ENCODE assay signal across 25 cellular contexts in genomic region chr1:94999456-95000131, GRCh38.
"Had no signal": no experiment of that assay in that cellular context is flagged by ENCODE, and none has a peak within 500 bp of the region (broad histone marks: within the 10 kb centered on the region; RNA-seq: fewer than 3 reads in every experiment).

No MANE protein-coding gene starts in this region.

- H3K36me3 ChIP-seq: adrenal gland, Peyer's patch had no signal

- H3K4me3 Mint-ChIP-seq: activated CD8-positive, alpha-beta T cell treated with anti-CD3 and anti-CD28 coated beads for 36 hours; activated naive CD4-positive, alpha-beta T cell treated with anti-CD3 and anti-CD28 coated beads, Interleukin-2, amount 10 ng/mL, durations not matched to agents 7 days and 5 days; activated naive CD8-positive, alpha-beta T cell treated with anti-CD3 and anti-CD28 coated beads, Interleukin-2, amount 10 ng/mL, durations not matched to agents 7 days and 5 days; activated T-cell treated with anti-CD3 and anti-CD28 coated beads, Interleukin-2, amount 50 U/mL, for 72 hours; T-helper 1 cell treated with Interleukin-12 subunit alpha and Interleukin-12 subunit beta and Interleukin-4 antibody, amounts not matched to agents 30 μg/mL and 1 μg/mL, for 36 hours had no signal

- H3K9me3 Mint-ChIP-seq: activated CD8-positive, alpha-beta T cell treated with anti-CD3 and anti-CD28 coated beads for 36 hours; activated naive CD4-positive, alpha-beta T cell treated with anti-CD3 and anti-CD28 coated beads, Interleukin-2, amount 10 ng/mL, durations not matched to agents 7 days and 5 days; activated naive CD8-positive, alpha-beta T cell treated with anti-CD3 and anti-CD28 coated beads, Interleukin-2, amount 10 ng/mL, durations not matched to agents 7 days and 5 days; activated T-cell treated with anti-CD3 and anti-CD28 coated beads, Interleukin-2, amount 50 U/mL, for 72 hours; activated T-helper 2 cell treated with anti-CD3 and anti-CD28 coated beads, Interferon-gamma antibody, Interleukin-2, Interleukin-4, amounts not matched to agents 10 μg/mL and 5 μg/mL and 100 μg/mL, durations not matched to agents 14 hours and 24 hours and 36 hours; T-helper 1 cell treated with Interleukin-12 subunit alpha and Interleukin-12 subunit beta and Interleukin-4 antibody, amounts not matched to agents 30 μg/mL and 1 μg/mL, for 36 hours had no signal

- H3K27me3 Mint-ChIP-seq: activated CD8-positive, alpha-beta T cell treated with anti-CD3 and anti-CD28 coated beads for 36 hours; activated naive CD4-positive, alpha-beta T cell treated with anti-CD3 and anti-CD28 coated beads, Interleukin-2, amount 10 ng/mL, durations not matched to agents 7 days and 5 days had no signal

- H3K36me3 Mint-ChIP-seq: activated naive CD4-positive, alpha-beta T cell treated with anti-CD3 and anti-CD28 coated beads, Interleukin-2, amount 10 ng/mL, durations not matched to agents 7 days and 5 days; activated naive CD8-positive, alpha-beta T cell treated with anti-CD3 and anti-CD28 coated beads, Interleukin-2, amount 10 ng/mL, durations not matched to agents 7 days and 5 days had no signal

- H3K4me3 ChIP-seq: adrenal gland, body of pancreas, Peyer's patch had no signal

- H3K27ac ChIP-seq: adrenal gland, body of pancreas, Peyer's patch, RWPE1 had no signal

- ATAC-seq: activated CD4-positive, CD25-positive, alpha-beta regulatory T cell treated with anti-CD3 and anti-CD28 coated beads, Interleukin-2, amount 50 U/mL, for 24 hours; activated CD8-positive, alpha-beta T cell treated with anti-CD3 and anti-CD28 coated beads for 36 hours; activated T-cell treated with anti-CD3 and anti-CD28 coated beads, Interleukin-2, amount 50 U/mL, for 72 hours had no signal

- H3K9me3 ChIP-seq: adrenal gland, body of pancreas, Peyer's patch had no signal

- H3K27me3 ChIP-seq: adrenal gland, body of pancreas, Peyer's patch had no signal

- H3K4me1 Mint-ChIP-seq: activated naive CD4-positive, alpha-beta T cell treated with anti-CD3 and anti-CD28 coated beads, Interleukin-2, amount 10 ng/mL, durations not matched to agents 7 days and 5 days; activated naive CD8-positive, alpha-beta T cell treated with anti-CD3 and anti-CD28 coated beads, Interleukin-2, amount 10 ng/mL, durations not matched to agents 7 days and 5 days had no signal

- H3K27ac Mint-ChIP-seq: activated CD8-positive, alpha-beta T cell treated with anti-CD3 and anti-CD28 coated beads for 36 hours; activated naive CD4-positive, alpha-beta T cell treated with anti-CD3 and anti-CD28 coated beads, Interleukin-2, amount 10 ng/mL, durations not matched to agents 7 days and 5 days; activated naive CD8-positive, alpha-beta T cell treated with anti-CD3 and anti-CD28 coated beads, Interleukin-2, amount 10 ng/mL, durations not matched to agents 7 days and 5 days; activated T-cell treated with anti-CD3 and anti-CD28 coated beads, Interleukin-2, amount 50 U/mL, for 72 hours; activated T-helper 2 cell treated with anti-CD3 and anti-CD28 coated beads, Interferon-gamma antibody, Interleukin-2, Interleukin-4, amounts not matched to agents 10 μg/mL and 5 μg/mL and 100 μg/mL, durations not matched to agents 14 hours and 24 hours and 36 hours; T-helper 1 cell treated with Interleukin-12 subunit alpha and Interleukin-12 subunit beta and Interleukin-4 antibody, amounts not matched to agents 30 μg/mL and 1 μg/mL, for 36 hours had no signal

- DNase-seq: activated CD4-positive, alpha-beta T cell treated with anti-CD3 and anti-CD28 coated beads for 4 hours; activated CD8-positive, alpha-beta memory T cell treated with anti-CD3 and anti-CD28 coated beads, Interleukin-2, amount 50 U/mL, for 4 hours; activated CD8-positive, alpha-beta T cell treated with anti-CD3 and anti-CD28 coated beads for 36 hours; activated gamma-delta T cell treated with Interleukin-2 at 50 U/mL for 16 hours; activated naive CD4-positive, alpha-beta T cell treated with anti-CD3 and anti-CD28 coated beads, Interleukin-2, amount 10 ng/mL, durations not matched to agents 7 days and 5 days; activated naive CD8-positive, alpha-beta T cell treated with anti-CD3 and anti-CD28 coated beads, Interleukin-2, amount 10 ng/mL, durations not matched to agents 7 days and 5 days; activated T-cell treated with anti-CD3 and anti-CD28 coated beads, Interleukin-2, amount 50 U/mL, for 72 hours; adrenal gland; aorta; body of pancreas; Kasumi-1; NCI-H1105 treated with DMSO at 0.1 percent for 48 hours; NCI-H1436 treated with DMSO at 0.1 percent for 48 hours; NCI-H187; NCI-H2081; NCI-H510A treated with DMSO at 0.1 percent for 48 hours; NCI-H69; NK-92 treated with Interleukin-12 subunit alpha and Interleukin-12 subunit beta, amount 100 ng/mL, for 24 hours; OCI-M1; Peyer's patch; SHP77 treated with DMSO at 0.1 percent for 48 hours had no signal
